Comparison of ENCODE assay signal across 8 cellular contexts in the genomic region with DNA sequence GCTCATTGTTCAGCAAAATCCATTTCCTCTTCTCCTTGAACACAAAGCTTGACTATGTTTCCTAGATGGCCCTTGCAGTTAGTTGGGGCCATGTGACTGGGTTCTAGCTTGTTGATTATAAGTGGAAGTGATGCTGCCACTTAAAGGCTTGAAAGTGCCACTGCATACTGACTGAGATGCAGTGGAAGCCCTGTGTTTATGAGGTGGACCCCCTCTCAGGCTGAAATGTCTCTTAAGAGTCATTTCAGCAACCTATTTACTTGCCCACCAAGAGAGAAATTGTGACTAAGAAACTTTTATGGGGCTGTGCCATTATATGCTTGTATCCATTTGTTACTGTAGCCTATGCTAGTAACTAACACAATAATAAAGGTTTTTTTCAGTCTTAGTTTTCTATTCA. TPM values are rescaled to one million over a fixed set of nuclear protein-coding genes. Genes with fewer than 3 reads are reported as not detected.
DNase-seq lines count a peak whose midpoint lies in the region; ATAC-seq, FAIRE-seq and TF ChIP-seq lines count a peak whose summit lies in the region.

No MANE protein-coding gene starts in this region.

- no peak overlapping the region for H3K27ac ChIP-seq in AG04450 (ENCODE audit: low read depth, low read length)
- no peak overlapping the region for H3K27ac ChIP-seq in fibroblast of lung (ENCODE audit: insufficient read depth, low read length)

- no peaks in the 10 kb centered on the region for H3K79me2 ChIP-seq in fibroblast of lung (ENCODE audit: control insufficient read depth, insufficient read depth, low read length)

- DNase-seq in AG04450 (ENCODE audit: low read depth, low spot score), result no peak
- DNase-seq in GM12892 (ENCODE audit: insufficient read length), result no peak
- DNase-seq in OCI-M1 (lab: John Stamatoyannopoulos, UW), result peak; percentile 74
- DNase-seq in fibroblast of lung (ENCODE audit: low read depth in 2 of 2), result peak in 1 of 2 donors; percentile 31
- DNase-seq in osteocyte (ENCODE audit: extremely low spot score, unreplicated experiment), result no peak
- no peak for DNase-seq in mucosa of gallbladder (ENCODE audit: low spot score)
- no peak for DNase-seq in stimulated activated CD4-positive, alpha-beta T cell treated with anti-CD3 and anti-CD28 coated beads, Interleukin-2, amount 100 ng/mL, for 48 hours

- TF ChIP-seq CTCF in AG04450 (IDR thresholded peaks at IDR 0.05; ENCODE audit: low read depth, low read length), result peak; percentile 24; the same call in 1 of the 2 replicates
- peak; percentile 8 to 33 for TF ChIP-seq CTCF in fibroblast of lung (conservative IDR thresholded peaks at IDR 0.05 in 1 of 2, IDR thresholded peaks at IDR 0.05 in 1 of 2; ENCODE audit: low read depth in 1 of 2, low read length in 2 of 2)
- peak; percentile 42 for TF ChIP-seq CTCF in osteocyte (IDR thresholded peaks at IDR 0.05)

- H3K9me3 ChIP-seq in AG04450 (ENCODE audit: control insufficient read depth, insufficient read depth, low read length) (no peaks in the 10 kb centered on the region), fibroblast of lung (ENCODE audit: control insufficient read depth, insufficient read depth, low read depth, low read length) (no peaks in the 10 kb centered on the region)

- no peak for TF ChIP-seq POLR2A in GM12892 (IDR thresholded peaks at IDR 0.05; ENCODE audit: low read depth, low read length)

- ATAC-seq in HG03521 (IDR thresholded peaks at IDR 0.05; ENCODE audit: unreplicated experiment), result no peak

- H3K27ac Mint-ChIP-seq in osteocyte (ENCODE audit: unreplicated experiment), result no peak overlapping the region

- H3K27me3 ChIP-seq in AG04450 (ENCODE audit: control insufficient read depth, insufficient read depth, low read length) (peaks cover 11% of the 10 kb centered on the region), fibroblast of lung (ENCODE audit: control insufficient read depth, insufficient read depth, low read length) (peaks cover 9% of the 10 kb centered on the region)

- no peaks in the 10 kb centered on the region for H3K4me1 ChIP-seq in fibroblast of lung (ENCODE audit: control insufficient read depth, extremely low read depth, insufficient read depth, low read length)

- H3K4me3 Mint-ChIP-seq in osteocyte (ENCODE audit: unreplicated experiment), result no peak overlapping the region

- POLR2A ChIA-PET in AG04450 (lab: Yijun Ruan, JAX), result no interaction called here

- H3K4me2 ChIP-seq in fibroblast of lung (ENCODE audit: extremely low read depth, insufficient read depth, low read length), result no peak overlapping the region

- no peaks in the 10 kb centered on the region for H4K20me1 ChIP-seq in fibroblast of lung (ENCODE audit: control insufficient read depth, extremely low read depth, insufficient read depth, low read length)

- H3K4me3 ChIP-seq in AG04450 (ENCODE audit: low read depth, low read length) (no peak overlapping the region), fibroblast of lung (replicated peaks in 1 of 4; ENCODE audit: control extremely low read depth in 1 of 4, insufficient read depth in 1 of 4, low read depth in 3 of 4, low read length in 4 of 4) (no peak overlapping the region)

- peak; percentile 66 for FAIRE-seq in GM12892 (lab: Jason Lieb, UNC)

- H3K4me1 Mint-ChIP-seq in osteocyte (ENCODE audit: unreplicated experiment), result no peaks in the 10 kb centered on the region

- no peak overlapping the region for H3K9ac ChIP-seq in fibroblast of lung (ENCODE audit: insufficient read depth, low read length)

- H2AFZ ChIP-seq in fibroblast of lung (ENCODE audit: low read length), result no peak overlapping the region

- peaks cover 30% of the 10 kb centered on the region for H3K27me3 Mint-ChIP-seq in osteocyte (ENCODE audit: unreplicated experiment)

- CTCF ChIA-PET in AG04450 (lab: Charles Lee), result no interaction called here

- H3K9me3 Mint-ChIP-seq in osteocyte (ENCODE audit: unreplicated experiment), result no peaks in the 10 kb centered on the region

- no peaks in the 10 kb centered on the region for H3K36me3 Mint-ChIP-seq in osteocyte (ENCODE audit: unreplicated experiment)

- H3K36me3 ChIP-seq in fibroblast of lung (ENCODE audit: control insufficient read depth, insufficient read depth, low read length), result no peaks in the 10 kb centered on the region

RNA-seq across cellular contexts. Expression of a gene that starts 8.4 kb away (rescaled TPM):
- polyA plus RNA-seq in AG04450 (2011; rRNA removed) (67.8 and 69.4 TPM in 2 replicates), fibroblast of lung (53.1 and 54.7 TPM in 2 replicates)
- polyA minus RNA-seq in AG04450 (2011; rRNA and poly(A)+ RNA removed), result 25.7 and 33.3 TPM in 2 replicates
- 261 TPM for polyA plus RNA-seq in GM12892 (2012; ENCODE audit: missing spikeins)
- total RNA-seq in fibroblast of lung (46.2 and 47.7 TPM in 2 replicates), osteocyte (155 and 159 TPM in 2 replicates), mucosa of gallbladder (101 TPM)
- 111 and 134 TPM in 2 replicates for polyA plus RNA-seq in fibroblast of lung (2012)
- 6.4 and 13.6 TPM in 2 replicates for polyA minus RNA-seq in fibroblast of lung (ENCODE audit: low replicate concordance)
